ENCODE assay signal across 2 cellular contexts in genomic region chr17:61415374-61416210, GRCh38.
TF ChIP-seq lines count a peak whose summit lies in the region.

No MANE protein-coding gene starts in this region.

TF ChIP-seq in SK-N-SH, 30 proteins besides CTCF, POLR2A, EP300 and RAD21:
- TF ChIP-seq REST (IDR thresholded peaks at IDR 0.05; ENCODE audit: low read depth, low read length) = no peak
- TF ChIP-seq RFX5 (IDR thresholded peaks at IDR 0.05; ENCODE audit: low read length) = no peak
- TF ChIP-seq NFIC (IDR thresholded peaks at IDR 0.05; ENCODE audit: borderline replicate concordance) = no peak
- TF ChIP-seq IRF3 (IDR thresholded peaks at IDR 0.05; ENCODE audit: low read depth, low read length) = no peak
- no peak for TF ChIP-seq SIN3A (IDR thresholded peaks at IDR 0.05; ENCODE audit: borderline replicate concordance, low read depth, low read length)
- TF ChIP-seq TCF12 (IDR thresholded peaks at IDR 0.05) = no peak
- no peak for TF ChIP-seq USF1 (IDR thresholded peaks at IDR 0.05; ENCODE audit: borderline replicate concordance, low read depth)
- no peak for TF ChIP-seq NRF1 (IDR thresholded peaks at IDR 0.05; ENCODE audit: low read depth, low read length)
- no peak for TF ChIP-seq FOXM1 (IDR thresholded peaks at IDR 0.05; ENCODE audit: low read depth)
- TF ChIP-seq FOSL2 (IDR thresholded peaks at IDR 0.05; ENCODE audit: borderline replicate concordance, low read depth) = no peak
- no peak for TF ChIP-seq YY1 (IDR thresholded peaks at IDR 0.05; ENCODE audit: low read depth)
- TF ChIP-seq ZBTB33 (IDR thresholded peaks at IDR 0.05; ENCODE audit: borderline replicate concordance, low read depth) = no peak
- no peak for TF ChIP-seq GABPA (IDR thresholded peaks at IDR 0.05; ENCODE audit: low read depth)
- TF ChIP-seq TEAD4 (IDR thresholded peaks at IDR 0.05; ENCODE audit: borderline replicate concordance, insufficient read depth) = no peak
TF ChIP-seq in SK-N-SH: peak in this region for 0.

TF ChIP-seq in SK-N-SH treated with all-trans-retinoic acid at 6 μM for 48 hours, 23 proteins besides CTCF, POLR2A, EP300 and RAD21 (continued from another document):
- TF ChIP-seq CSRNP3 (CRISPR knock-in tag; IDR thresholded peaks at IDR 0.05) (no peak), ARNTL (CRISPR knock-in tag; IDR thresholded peaks at IDR 0.05; ENCODE audit: borderline replicate concordance, low read depth) (no peak), TSHZ2 (CRISPR knock-in tag; IDR thresholded peaks at IDR 0.05) (no peak), OSR1 (CRISPR knock-in tag; IDR thresholded peaks at IDR 0.05) (no peak), ZFP3 (CRISPR knock-in tag; IDR thresholded peaks at IDR 0.05) (no peak), CSDC2 (CRISPR knock-in tag; IDR thresholded peaks at IDR 0.05) (no peak), ESRRG (CRISPR knock-in tag; IDR thresholded peaks at IDR 0.05) (no peak), ZC3H10 (CRISPR knock-in tag; IDR thresholded peaks at IDR 0.05) (no peak), TOX (CRISPR knock-in tag; IDR thresholded peaks at IDR 0.05; ENCODE audit: borderline replicate concordance) (no peak), RARB (CRISPR knock-in tag; IDR thresholded peaks at IDR 0.05) (no peak), CREB5 (CRISPR knock-in tag; IDR thresholded peaks at IDR 0.05; ENCODE audit: low read depth) (no peak)
